Comparison of ENCODE assay signal across 1 cellular context in the genomic region with DNA sequence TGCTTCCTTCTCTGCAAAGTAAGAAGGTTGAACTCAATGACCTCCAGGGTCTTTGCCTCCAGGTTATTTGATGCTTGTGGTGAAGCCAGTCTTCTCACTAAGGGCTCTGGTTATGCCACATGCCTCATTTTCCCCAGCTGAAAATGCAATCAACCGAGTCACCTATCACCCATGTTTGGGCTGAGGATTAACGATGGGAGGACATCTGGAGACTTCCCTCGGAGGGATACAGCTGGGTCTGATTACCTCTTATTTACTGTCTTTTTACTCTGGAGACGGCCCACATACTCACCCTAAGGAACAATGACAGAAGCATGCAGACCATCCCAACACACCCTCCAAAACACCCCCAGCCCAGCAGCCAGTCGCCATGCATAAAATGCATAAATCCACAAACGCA.
TF ChIP-seq lines count a peak whose summit lies in the region.

No MANE protein-coding gene starts in this region.

TF ChIP-seq in SK-N-SH, 30 proteins besides CTCF, POLR2A, EP300 and RAD21 (continued from another document):
- TF ChIP-seq, protein P1, sequence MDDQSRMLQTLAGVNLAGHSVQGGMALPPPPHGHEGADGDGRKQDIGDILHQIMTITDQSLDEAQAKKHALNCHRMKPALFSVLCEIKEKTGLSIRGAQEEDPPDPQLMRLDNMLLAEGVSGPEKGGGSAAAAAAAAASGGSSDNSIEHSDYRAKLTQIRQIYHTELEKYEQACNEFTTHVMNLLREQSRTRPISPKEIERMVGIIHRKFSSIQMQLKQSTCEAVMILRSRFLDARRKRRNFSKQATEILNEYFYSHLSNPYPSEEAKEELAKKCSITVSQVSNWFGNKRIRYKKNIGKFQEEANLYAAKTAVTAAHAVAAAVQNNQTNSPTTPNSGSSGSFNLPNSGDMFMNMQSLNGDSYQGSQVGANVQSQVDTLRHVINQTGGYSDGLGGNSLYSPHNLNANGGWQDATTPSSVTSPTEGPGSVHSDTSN (IDR thresholded peaks at IDR 0.05): no peak
- TF ChIP-seq, protein P2, sequence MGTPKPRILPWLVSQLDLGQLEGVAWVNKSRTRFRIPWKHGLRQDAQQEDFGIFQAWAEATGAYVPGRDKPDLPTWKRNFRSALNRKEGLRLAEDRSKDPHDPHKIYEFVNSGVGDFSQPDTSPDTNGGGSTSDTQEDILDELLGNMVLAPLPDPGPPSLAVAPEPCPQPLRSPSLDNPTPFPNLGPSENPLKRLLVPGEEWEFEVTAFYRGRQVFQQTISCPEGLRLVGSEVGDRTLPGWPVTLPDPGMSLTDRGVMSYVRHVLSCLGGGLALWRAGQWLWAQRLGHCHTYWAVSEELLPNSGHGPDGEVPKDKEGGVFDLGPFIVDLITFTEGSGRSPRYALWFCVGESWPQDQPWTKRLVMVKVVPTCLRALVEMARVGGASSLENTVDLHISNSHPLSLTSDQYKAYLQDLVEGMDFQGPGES (IDR thresholded peaks at IDR 0.05; ENCODE audit: low read depth, low read length): no peak
- TF ChIP-seq RXRA (IDR thresholded peaks at IDR 0.05; ENCODE audit: borderline replicate concordance, low read depth): no peak
- TF ChIP-seq TEAD4 (IDR thresholded peaks at IDR 0.05; ENCODE audit: borderline replicate concordance, insufficient read depth): no peak
